In the genomic region with DNA sequence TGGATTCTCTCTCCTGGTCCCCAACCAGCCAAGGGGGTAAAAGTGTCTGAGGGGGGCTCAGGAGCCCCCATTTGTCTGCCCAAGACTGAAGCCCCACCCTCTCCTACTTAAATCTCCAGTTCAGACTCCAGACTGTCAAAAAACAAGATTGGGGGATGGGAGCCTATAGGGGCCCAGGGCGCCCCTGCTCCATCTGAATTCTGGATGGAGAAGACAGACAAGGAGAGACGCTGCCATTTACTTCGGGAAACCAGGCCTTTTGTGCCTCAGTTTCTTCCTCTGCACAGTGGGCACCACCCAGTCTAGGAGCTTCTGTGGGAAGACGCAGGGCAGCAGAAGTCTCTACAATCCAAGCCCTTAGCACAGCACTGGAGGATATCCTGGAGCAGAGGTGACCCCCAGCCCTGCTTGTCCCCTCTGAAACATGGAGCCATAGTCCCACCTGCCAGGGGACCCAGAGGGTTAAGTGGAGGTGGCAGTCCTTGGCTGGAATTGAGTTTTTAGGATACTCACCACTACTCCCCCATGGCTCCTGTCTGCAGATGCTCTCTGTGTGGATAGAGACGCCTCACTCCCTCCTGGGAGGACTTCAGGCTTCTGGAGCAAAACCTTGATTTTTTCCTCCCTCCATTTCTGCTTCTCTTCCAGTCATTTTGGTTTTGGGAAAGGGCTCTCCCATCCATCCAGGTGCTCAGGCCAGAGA, we compare ENCODE assay signal across 25 cellular contexts. TPM values are rescaled to one million over a fixed set of nuclear protein-coding genes. Genes with fewer than 3 reads are reported as not detected.
DNase-seq lines count a peak whose midpoint lies in the region; ATAC-seq, FAIRE-seq and TF ChIP-seq lines count a peak whose summit lies in the region.
"Had no signal": no experiment of that assay in that cellular context is flagged by ENCODE, and none has a peak within 500 bp of the region (broad histone marks: within the 10 kb centered on the region; RNA-seq: fewer than 3 reads in every experiment).

No MANE protein-coding gene starts in this region.

- no peaks in the 10 kb centered on the region for H3K36me3 ChIP-seq in astrocyte (ENCODE audit: insufficient read depth, low read length)
- H3K36me3 ChIP-seq in keratinocyte (ENCODE audit: control insufficient read depth in 2 of 2, extremely low read depth in 1 of 2, insufficient read depth in 2 of 2, low read length in 2 of 2) = no peaks in the 10 kb centered on the region
- H3K36me3 ChIP-seq in SJCRH30 = no peaks in the 10 kb centered on the region
- H3K36me3 ChIP-seq: BLaER1, pancreas, sigmoid colon, transverse colon had no signal

- no peaks in the 10 kb centered on the region for H3K79me2 ChIP-seq in astrocyte (ENCODE audit: insufficient read depth, low read length)
- H3K79me2 ChIP-seq in keratinocyte (ENCODE audit: control insufficient read depth, insufficient read depth, low read length) = no peaks in the 10 kb centered on the region

- H3K27me3 ChIP-seq in astrocyte (ENCODE audit: insufficient read depth, low read length) = peaks cover 64% of the 10 kb centered on the region
- H3K27me3 ChIP-seq in keratinocyte (ENCODE audit: control insufficient read depth, extremely low read depth, insufficient read depth, low read length) = peaks cover 78% of the 10 kb centered on the region
- H3K27me3 ChIP-seq in SJCRH30 = peaks cover 65% of the 10 kb centered on the region

- H3K27ac Mint-ChIP-seq in activated naive CD8-positive, alpha-beta T cell = no peak overlapping the region
- no peak overlapping the region for H3K27ac Mint-ChIP-seq in activated naive CD8-positive, alpha-beta T cell treated with anti-CD3 and anti-CD28 coated beads, Interleukin-2, amount 50 U/mL, for 24 hours
- H3K27ac Mint-ChIP-seq in astrocyte (ENCODE audit: unreplicated experiment) (no peak overlapping the region), type B pancreatic cell (no peak overlapping the region)
- H3K27ac Mint-ChIP-seq: HFFc6; stimulated activated naive CD8-positive, alpha-beta T cell treated with anti-CD3 and anti-CD28 coated beads, Interleukin-15, Interleukin-2, amounts not matched to agents 100 ng/mL and 50 ng/mL, for 24 hours had no signal

- no peak for DNase-seq in activated naive CD8-positive, alpha-beta T cell treated with anti-CD3 and anti-CD28 coated beads, Interleukin-2, amount 50 U/mL, for 24 hours
- DNase-seq in astrocyte (ENCODE audit: low read depth) (no peak), keratinocyte (ENCODE audit: low read depth, low spot score) (no peak), type B pancreatic cell (ENCODE audit: extremely low spot score, unreplicated experiment) (no peak), SJCRH30 (no peak)
- DNase-seq in stimulated activated CD4-positive, alpha-beta T cell treated with anti-CD3 and anti-CD28 coated beads, Interleukin-4, amount 100 ng/mL, for 24 hours = no peak
- DNase-seq: activated naive CD4-positive, alpha-beta T cell treated with anti-CD3 and anti-CD28 coated beads, Interleukin-2, amount 50 U/mL, for 16 hours; HFFc6; hippocampal formation; NCI-H146; NCI-H526 treated with DMSO at 0.1 percent for 48 hours; pancreas; sigmoid colon; SW 1271; transverse colon had no signal

- H3K27ac ChIP-seq in astrocyte (ENCODE audit: low read depth, low read length) (no peak overlapping the region), keratinocyte (ENCODE audit: control insufficient read depth, insufficient read depth, low read length) (no peak overlapping the region), SJCRH30 (no peak overlapping the region)
- H3K27ac ChIP-seq: BLaER1, pancreas, sigmoid colon, transverse colon had no signal

- H3K4me1 Mint-ChIP-seq in activated naive CD8-positive, alpha-beta T cell (ENCODE audit: low read depth) = peaks cover 26% of the 10 kb centered on the region
- H3K4me1 Mint-ChIP-seq in activated naive CD8-positive, alpha-beta T cell treated with anti-CD3 and anti-CD28 coated beads, Interleukin-2, amount 50 U/mL, for 24 hours = peaks cover 16% of the 10 kb centered on the region
- H3K4me1 Mint-ChIP-seq in astrocyte (ENCODE audit: low read depth, unreplicated experiment) (peaks cover 8% of the 10 kb centered on the region), type B pancreatic cell (ENCODE audit: unreplicated experiment) (peaks cover 23% of the 10 kb centered on the region)

- peaks cover 19% of the 10 kb centered on the region for H4K20me1 ChIP-seq in astrocyte (ENCODE audit: insufficient read depth, low read length)
- no peaks in the 10 kb centered on the region for H4K20me1 ChIP-seq in keratinocyte (ENCODE audit: control insufficient read depth, extremely low read depth, insufficient read depth, low read length)

- no peak for TF ChIP-seq CTCF in astrocyte (IDR thresholded peaks at IDR 0.05; ENCODE audit: insufficient read depth, low read depth, low read length)
- TF ChIP-seq CTCF in keratinocyte (optimal IDR thresholded peaks at IDR 0.05 in 1 of 3, IDR thresholded peaks at IDR 0.05 in 1 of 3, conservative IDR thresholded peaks at IDR 0.05 in 1 of 3; ENCODE audit: extremely low read depth in 1 of 3, insufficient read depth in 2 of 3, low read length in 3 of 3) = no peak
- no peak for TF ChIP-seq CTCF in type B pancreatic cell (conservative IDR thresholded peaks at IDR 0.05)

- H3K4me3 Mint-ChIP-seq in activated naive CD8-positive, alpha-beta T cell = peak overlapping the region; percentile 51
- H3K4me3 Mint-ChIP-seq in activated naive CD8-positive, alpha-beta T cell treated with anti-CD3 and anti-CD28 coated beads, Interleukin-2, amount 50 U/mL, for 24 hours = no peak overlapping the region
- H3K4me3 Mint-ChIP-seq in astrocyte (ENCODE audit: unreplicated experiment) (no peak overlapping the region), type B pancreatic cell (peak overlapping the region; percentile 77)
- H3K4me3 Mint-ChIP-seq: HFFc6; stimulated activated naive CD8-positive, alpha-beta T cell treated with anti-CD3 and anti-CD28 coated beads, Interleukin-15, Interleukin-2, amounts not matched to agents 100 ng/mL and 50 ng/mL, for 24 hours had no signal

- H2AFZ ChIP-seq in astrocyte (ENCODE audit: low read depth, low read length) (no peak overlapping the region), keratinocyte (ENCODE audit: control insufficient read depth, low read length) (no peak overlapping the region)

- peaks cover 9% of the 10 kb centered on the region for H3K4me1 ChIP-seq in astrocyte (ENCODE audit: insufficient read depth, low read length)
- peaks cover 8% of the 10 kb centered on the region for H3K4me1 ChIP-seq in keratinocyte (ENCODE audit: control insufficient read depth, extremely low read depth, insufficient read depth, low read length)
- peaks cover 28% of the 10 kb centered on the region for H3K4me1 ChIP-seq in SJCRH30

- FAIRE-seq in astrocyte (lab: Jason Lieb, UNC) = no peak
- no peak for FAIRE-seq in keratinocyte (lab: Jason Lieb, UNC)
- FAIRE-seq: colon, GM18507, islet of Langerhans, pancreas had no signal

- dilution Hi-C loops in keratinocyte (cut with MboI; ENCODE audit: extremely low pct_ligation_motif_present, low sequenced_read_pairs) = no loop called here

- no peak overlapping the region for H3K9ac ChIP-seq in astrocyte (ENCODE audit: low read length)
- H3K9ac ChIP-seq in keratinocyte (ENCODE audit: control insufficient read depth, extremely low read depth, insufficient read depth, low read length) = no peak overlapping the region
- H3K9ac ChIP-seq: BLaER1 had no signal

- H3K9me1 ChIP-seq in keratinocyte (ENCODE audit: control insufficient read depth, extremely low read depth, insufficient read depth, low read length) = no peaks in the 10 kb centered on the region

- H3K27me3 Mint-ChIP-seq in activated naive CD8-positive, alpha-beta T cell = peaks cover 24% of the 10 kb centered on the region
- H3K27me3 Mint-ChIP-seq in activated naive CD8-positive, alpha-beta T cell treated with anti-CD3 and anti-CD28 coated beads, Interleukin-2, amount 50 U/mL, for 24 hours = peaks cover 69% of the 10 kb centered on the region
- peaks cover 50% of the 10 kb centered on the region for H3K27me3 Mint-ChIP-seq in astrocyte (ENCODE audit: low read depth, unreplicated experiment)
- peaks cover 74% of the 10 kb centered on the region for H3K27me3 Mint-ChIP-seq in type B pancreatic cell

- H3K9me3 ChIP-seq in astrocyte (ENCODE audit: insufficient read depth, low read depth, low read length) (no peaks in the 10 kb centered on the region), keratinocyte (ENCODE audit: control insufficient read depth, low read depth, low read length) (no peaks in the 10 kb centered on the region), SJCRH30 (replicated peaks) (no peaks in the 10 kb centered on the region)
- H3K9me3 ChIP-seq: BLaER1, pancreas, sigmoid colon, transverse colon had no signal

- no peak overlapping the region for H3K4me3 ChIP-seq in astrocyte (ENCODE audit: insufficient read depth, low read depth, low read length)
- H3K4me3 ChIP-seq in keratinocyte (ENCODE audit: control insufficient read depth in 2 of 3, extremely low read depth in 1 of 3, insufficient read depth in 2 of 3, low read depth in 1 of 3, low read length in 3 of 3) = no peak overlapping the region
- no peak overlapping the region for H3K4me3 ChIP-seq in SJCRH30
- H3K4me3 ChIP-seq: BLaER1, lung, pancreas had no signal

- no peaks in the 10 kb centered on the region for H3K36me3 Mint-ChIP-seq in activated naive CD8-positive, alpha-beta T cell
- no peaks in the 10 kb centered on the region for H3K36me3 Mint-ChIP-seq in activated naive CD8-positive, alpha-beta T cell treated with anti-CD3 and anti-CD28 coated beads, Interleukin-2, amount 50 U/mL, for 24 hours (ENCODE audit: low read depth)
- H3K36me3 Mint-ChIP-seq in astrocyte (ENCODE audit: low read depth, unreplicated experiment) (peaks cover 3% of the 10 kb centered on the region), type B pancreatic cell (peaks cover 3% of the 10 kb centered on the region)

- H3K4me2 ChIP-seq in astrocyte (ENCODE audit: low read length) (peak overlapping the region; percentile 59), keratinocyte (ENCODE audit: control insufficient read depth, extremely low read depth, insufficient read depth, low read depth, low read length) (peak overlapping the region; percentile 77)

- ATAC-seq in activated naive CD8-positive, alpha-beta T cell treated with anti-CD3 and anti-CD28 coated beads, Interleukin-2, amount 50 U/mL, for 24 hours = no peak
- ATAC-seq in GM18907 (IDR thresholded peaks at IDR 0.05; ENCODE audit: unreplicated experiment) = no peak
- ATAC-seq: pancreas had no signal

- no peaks in the 10 kb centered on the region for H3K9me3 Mint-ChIP-seq in activated naive CD8-positive, alpha-beta T cell (ENCODE audit: low read depth)
- H3K9me3 Mint-ChIP-seq in activated naive CD8-positive, alpha-beta T cell treated with anti-CD3 and anti-CD28 coated beads, Interleukin-2, amount 50 U/mL, for 24 hours = no peaks in the 10 kb centered on the region
- H3K9me3 Mint-ChIP-seq in astrocyte (ENCODE audit: unreplicated experiment) = no peaks in the 10 kb centered on the region
- no peaks in the 10 kb centered on the region for H3K9me3 Mint-ChIP-seq in type B pancreatic cell
- H3K9me3 Mint-ChIP-seq: HFFc6; stimulated activated naive CD8-positive, alpha-beta T cell treated with anti-CD3 and anti-CD28 coated beads, Interleukin-15, Interleukin-2, amounts not matched to agents 100 ng/mL and 50 ng/mL, for 24 hours had no signal

RNA-seq across cellular contexts. Expression of a gene that starts 1.7 kb away (rescaled TPM):
- total RNA-seq in astrocyte = 18.5 and 53.1 TPM in 2 replicates
- 0.20 to 1.5 TPM (median 0.98 TPM) in 3 replicates for polyA plus RNA-seq in keratinocyte
- polyA plus RNA-seq in keratinocyte (2011; ENCODE audit: low read depth) = 0.59 TPM
- polyA plus RNA-seq in keratinocyte (2011; cell fraction: cytosol; rRNA removed) = 0.63 and 3.2 TPM in 2 replicates
- 4.6 and 5.5 TPM in 2 replicates for polyA plus RNA-seq in keratinocyte (2011; cell fraction: nucleus; rRNA removed)
- 4.7 and 7.5 TPM in 2 replicates for polyA plus RNA-seq in keratinocyte (2012; ENCODE audit: low replicate concordance)
- 1.2 TPM in 1 of 3 replicates, not detected in the others for polyA minus RNA-seq in keratinocyte
- polyA minus RNA-seq in keratinocyte (2011; cell fraction: cytosol; rRNA and poly(A)+ RNA removed) = 9.6 TPM
- polyA minus RNA-seq in keratinocyte (2011; cell fraction: nucleus; rRNA and poly(A)+ RNA removed) = 2.4 and 2.6 TPM in 2 replicates
- 2.8 and 7.8 TPM in 2 replicates for total RNA-seq in type B pancreatic cell (ENCODE audit: low replicate concordance)
- 20.6 and 22.1 TPM in 2 replicates for total RNA-seq in SJCRH30 (2014; rRNA removed; shearing (Covaris generic))
- total RNA-seq: fibroblast of villous mesenchyme had no signal

RNA-seq across cellular contexts. Expression of a gene that starts 4.4 kb away (rescaled TPM):
- total RNA-seq in astrocyte (5.6 and 8.8 TPM in 2 replicates), type B pancreatic cell (ENCODE audit: low replicate concordance) (4.6 and 9.4 TPM in 2 replicates)
- 0.06 to 0.19 TPM in 2 of 3 replicates, not detected in the other for polyA plus RNA-seq in keratinocyte
- 0.22 TPM for polyA plus RNA-seq in keratinocyte (2011; ENCODE audit: low read depth)
- not detected in 2 replicates for polyA plus RNA-seq in keratinocyte (2011; cell fraction: cytosol; rRNA removed)
- polyA plus RNA-seq in keratinocyte (2011; cell fraction: nucleus; rRNA removed) = 0.25 and 0.57 TPM in 2 replicates
- polyA plus RNA-seq in keratinocyte (2012; ENCODE audit: low replicate concordance) = 0.28 and 0.41 TPM in 2 replicates
- polyA minus RNA-seq in keratinocyte = not detected in 3 replicates
- not detected for polyA minus RNA-seq in keratinocyte (2011; cell fraction: cytosol; rRNA and poly(A)+ RNA removed)
- not detected in 2 replicates for polyA minus RNA-seq in keratinocyte (2011; cell fraction: nucleus; rRNA and poly(A)+ RNA removed)
- 0.20 TPM in 1 of 2 replicates, not detected in the other for total RNA-seq in SJCRH30 (2014; rRNA removed; shearing (Covaris generic))
- total RNA-seq: activated CD8-positive, alpha-beta memory T cell treated with anti-CD3 and anti-CD28 coated beads for 36 hours had no signal

RNA-seq across cellular contexts. Expression of a gene that starts 19.7 kb away (rescaled TPM):
- total RNA-seq in astrocyte = 47.4 and 54.6 TPM in 2 replicates
- 29.5 to 36.9 TPM (median 31.9 TPM) in 3 replicates for polyA plus RNA-seq in keratinocyte
- 10.8 TPM for polyA plus RNA-seq in keratinocyte (2011; ENCODE audit: low read depth)
- 5.6 and 30.0 TPM in 2 replicates for polyA plus RNA-seq in keratinocyte (2011; cell fraction: cytosol; rRNA removed)
- 49.9 and 53.2 TPM in 2 replicates for polyA plus RNA-seq in keratinocyte (2011; cell fraction: nucleus; rRNA removed)
- polyA plus RNA-seq in keratinocyte (2012; ENCODE audit: low replicate concordance) = 23.0 and 72.1 TPM in 2 replicates
- polyA minus RNA-seq in keratinocyte = 1.7 to 4.6 TPM (median 2.8 TPM) in 3 replicates
- polyA minus RNA-seq in keratinocyte (2011; cell fraction: cytosol; rRNA and poly(A)+ RNA removed) = 23.8 TPM
- 5.7 and 6.3 TPM in 2 replicates for polyA minus RNA-seq in keratinocyte (2011; cell fraction: nucleus; rRNA and poly(A)+ RNA removed)
- 54.0 and 63.5 TPM in 2 replicates for total RNA-seq in type B pancreatic cell (ENCODE audit: low replicate concordance)
- 24.8 TPM in 2 replicates for total RNA-seq in SJCRH30 (2014; rRNA removed; shearing (Covaris generic))

RNA-seq across cellular contexts. Expression of a gene that starts 28.6 kb away (rescaled TPM):
- 4.4 and 6.0 TPM in 2 replicates for total RNA-seq in astrocyte
- 0.68 to 2.0 TPM (median 1.3 TPM) in 3 replicates for polyA plus RNA-seq in keratinocyte
- 2.0 TPM for polyA plus RNA-seq in keratinocyte (2011; ENCODE audit: low read depth)
- 0.96 and 2.0 TPM in 2 replicates for polyA plus RNA-seq in keratinocyte (2011; cell fraction: cytosol; rRNA removed)
- 2.1 and 2.7 TPM in 2 replicates for polyA plus RNA-seq in keratinocyte (2011; cell fraction: nucleus; rRNA removed)
- 2.4 and 3.0 TPM in 2 replicates for polyA plus RNA-seq in keratinocyte (2012; ENCODE audit: low replicate concordance)
- polyA minus RNA-seq in keratinocyte = 0.83 to 3.1 TPM (median 2.3 TPM) in 3 replicates
- 13.0 TPM for polyA minus RNA-seq in keratinocyte (2011; cell fraction: cytosol; rRNA and poly(A)+ RNA removed)
- 2.3 and 9.3 TPM in 2 replicates for polyA minus RNA-seq in keratinocyte (2011; cell fraction: nucleus; rRNA and poly(A)+ RNA removed)
- 11.0 and 11.1 TPM in 2 replicates for total RNA-seq in type B pancreatic cell (ENCODE audit: low replicate concordance)
- total RNA-seq in SJCRH30 (2014; rRNA removed; shearing (Covaris generic)) = 0.87 and 1.1 TPM in 2 replicates

RNA-seq across cellular contexts. Expression of a gene that starts 36.6 kb away (rescaled TPM):
- total RNA-seq in astrocyte (1,213 and 1,287 TPM in 2 replicates), type B pancreatic cell (ENCODE audit: low replicate concordance) (1,126 and 1,202 TPM in 2 replicates)
- polyA plus RNA-seq in keratinocyte = 1,376 to 2,465 TPM (median 1,831 TPM) in 3 replicates
- polyA plus RNA-seq in keratinocyte (2011; ENCODE audit: low read depth) = 216 TPM
- polyA plus RNA-seq in keratinocyte (2011; cell fraction: cytosol; rRNA removed) = 2,363 and 2,845 TPM in 2 replicates
- 509 and 673 TPM in 2 replicates for polyA plus RNA-seq in keratinocyte (2011; cell fraction: nucleus; rRNA removed)
- 2,069 and 2,114 TPM in 2 replicates for polyA plus RNA-seq in keratinocyte (2012; ENCODE audit: low replicate concordance)
- polyA minus RNA-seq in keratinocyte = 1,899 to 3,393 TPM (median 2,443 TPM) in 3 replicates
- polyA minus RNA-seq in keratinocyte (2011; cell fraction: cytosol; rRNA and poly(A)+ RNA removed) = 1,175 TPM
- polyA minus RNA-seq in keratinocyte (2011; cell fraction: nucleus; rRNA and poly(A)+ RNA removed) = 197 and 227 TPM in 2 replicates
- 1,236 and 1,352 TPM in 2 replicates for total RNA-seq in SJCRH30 (2014; rRNA removed; shearing (Covaris generic))

Comparison
In these comparisons a context has a peak if more than half of its experiments do, and no peak if none do; other contexts are left out.
1. H3K4me3 Mint-ChIP-seq: peak in activated naive CD8-positive, alpha-beta T cell (single experiment) and type B pancreatic cell (single experiment); none in activated naive CD8-positive, alpha-beta T cell treated with anti-CD3 and anti-CD28 coated beads, Interleukin-2, amount 50 U/mL, for 24 hours (single experiment) and astrocyte (single experiment).